Comparison of ENCODE assay signal across 30 cellular contexts in genomic region chr18:76098728-76099514, GRCh38.
A peak's percentile ranks its signal among the peaks of the same experiment; 100 is the strongest.
DNase-seq lines count a peak whose midpoint lies in the region; ATAC-seq and TF ChIP-seq lines count a peak whose summit lies in the region.
"Had no signal": no experiment of that assay in that cellular context is flagged by ENCODE, and none has a peak within 500 bp of the region (broad histone marks: within the 10 kb centered on the region; RNA-seq: fewer than 3 reads in every experiment).

No MANE protein-coding gene starts in this region.

- H3K27me3 ChIP-seq in testis, result no peaks in the 10 kb centered on the region
- H3K27me3 ChIP-seq: BLaER1, esophagus muscularis mucosa, gastrocnemius medialis, MG63 had no signal

- H3K36me3 Mint-ChIP-seq in activated T-cell treated with anti-CD3 and anti-CD28 coated beads, Interleukin-2, amount 50 U/mL, for 4 hours (ENCODE audit: insufficient read depth), result no peaks in the 10 kb centered on the region
- H3K36me3 Mint-ChIP-seq in activated naive CD8-positive, alpha-beta T cell treated with anti-CD3 and anti-CD28 coated beads, Interleukin-2, amount 50 U/mL, for 24 hours (ENCODE audit: low read depth), result no peaks in the 10 kb centered on the region
- H3K36me3 Mint-ChIP-seq in nephron (ENCODE audit: low read depth), result peaks cover 4% of the 10 kb centered on the region
- H3K36me3 Mint-ChIP-seq: memory B cell, naive B cell had no signal

- no peaks in the 10 kb centered on the region for H3K27me3 Mint-ChIP-seq in activated T-cell treated with anti-CD3 and anti-CD28 coated beads, Interleukin-2, amount 50 U/mL, for 4 hours (ENCODE audit: low read depth)
- peaks cover 19% of the 10 kb centered on the region for H3K27me3 Mint-ChIP-seq in activated naive CD8-positive, alpha-beta T cell treated with anti-CD3 and anti-CD28 coated beads, Interleukin-2, amount 50 U/mL, for 24 hours
- no peaks in the 10 kb centered on the region for H3K27me3 Mint-ChIP-seq in nephron (ENCODE audit: low read depth)
- H3K27me3 Mint-ChIP-seq: memory B cell, naive B cell had no signal

- DNase-seq in activated T-cell treated with anti-CD3 and anti-CD28 coated beads for 48 hours (ENCODE audit: low read depth) (peak; percentile 15), testis (peak; percentile 25), UCSD-AML1 (lab: John Stamatoyannopoulos, UW; ENCODE audit: unreplicated experiment) (no peak)
- no peak for DNase-seq in activated T-cell treated with anti-CD3 and anti-CD28 coated beads, Interleukin-2, amount 50 U/mL, for 4 hours
- peak; percentile 46 for DNase-seq in activated naive CD8-positive, alpha-beta T cell treated with anti-CD3 and anti-CD28 coated beads, Interleukin-2, amount 50 U/mL, for 24 hours
- no peak for DNase-seq in activated CD8-positive, alpha-beta memory T cell treated with anti-CD3 and anti-CD28 coated beads, Interleukin-2, amount 50 U/mL, for 48 hours
- DNase-seq: activated CD4-positive, CD25-positive, alpha-beta regulatory T cell; activated CD8-positive, alpha-beta memory T cell treated with anti-CD3 and anti-CD28 coated beads for 24 hours; cerebellar nuclear complex; COR-L47; DMS79 treated with DMSO at 0.1 percent for 48 hours; effector CD4-positive, alpha-beta T cell; gastrocnemius medialis; MG63; naive B cell; NCI-H1436 treated with DMSO at 0.1 percent for 48 hours; NCI-H2171 treated with DMSO at 0.1 percent for 48 hours; NCI-H524 treated with DMSO at 0.1 percent for 48 hours; occipital lobe; T-helper 9 cell had no signal

- H3K27ac Mint-ChIP-seq in activated naive CD8-positive, alpha-beta T cell treated with anti-CD3 and anti-CD28 coated beads, Interleukin-2, amount 50 U/mL, for 24 hours, result peak overlapping the region; percentile 73
- peak overlapping the region; percentile 61 to 78 (median 73) for H3K27ac Mint-ChIP-seq in nephron
- H3K27ac Mint-ChIP-seq: activated T-helper 1 cell treated with anti-CD3 and anti-CD28 coated beads, Interleukin-12 subunit alpha, Interleukin-12 subunit beta, Interleukin-2, Interleukin-4 antibody, amounts not matched to agents 30 ng/mL and 10 ng/mL and 1 ng/mL, durations not matched to agents 14 hours and 24 hours and 36 hours; memory B cell; naive B cell had no signal

- no peak for TF ChIP-seq POLR2A in testis (IDR thresholded peaks at IDR 0.05)

- H3K27ac ChIP-seq in testis, result no peak overlapping the region
- H3K27ac ChIP-seq: A549, BLaER1, esophagus muscularis mucosa, gastrocnemius medialis had no signal

- no peak for ATAC-seq in activated T-cell treated with anti-CD3 and anti-CD28 coated beads, Interleukin-2, amount 50 U/mL, for 4 hours
- ATAC-seq in activated naive CD8-positive, alpha-beta T cell treated with anti-CD3 and anti-CD28 coated beads, Interleukin-2, amount 50 U/mL, for 24 hours, result peak; percentile 78
- no peak for ATAC-seq in HG03469 (IDR thresholded peaks at IDR 0.05; ENCODE audit: unreplicated experiment)
- ATAC-seq: gastrocnemius medialis, GM12878, HCT116, K562 had no signal

- no peak overlapping the region for H3K4me3 Mint-ChIP-seq in activated T-cell treated with anti-CD3 and anti-CD28 coated beads, Interleukin-2, amount 50 U/mL, for 4 hours
- peak overlapping the region; percentile 9 for H3K4me3 Mint-ChIP-seq in activated naive CD8-positive, alpha-beta T cell treated with anti-CD3 and anti-CD28 coated beads, Interleukin-2, amount 50 U/mL, for 24 hours
- H3K4me3 Mint-ChIP-seq in nephron, result no peak overlapping the region
- H3K4me3 Mint-ChIP-seq: activated T-helper 1 cell treated with anti-CD3 and anti-CD28 coated beads, Interleukin-12 subunit alpha, Interleukin-12 subunit beta, Interleukin-2, Interleukin-4 antibody, amounts not matched to agents 30 ng/mL and 10 ng/mL and 1 ng/mL, durations not matched to agents 14 hours and 24 hours and 36 hours; memory B cell; naive B cell had no signal

- H3K4me1 Mint-ChIP-seq in activated T-cell treated with anti-CD3 and anti-CD28 coated beads, Interleukin-2, amount 50 U/mL, for 4 hours (ENCODE audit: low read depth), result no peaks in the 10 kb centered on the region
- H3K4me1 Mint-ChIP-seq in activated naive CD8-positive, alpha-beta T cell treated with anti-CD3 and anti-CD28 coated beads, Interleukin-2, amount 50 U/mL, for 24 hours, result peaks cover 16% of the 10 kb centered on the region
- H3K4me1 Mint-ChIP-seq in nephron, result peaks cover 52% of the 10 kb centered on the region
- H3K4me1 Mint-ChIP-seq: memory B cell, naive B cell had no signal

- TF ChIP-seq CTCF in nephron (IDR thresholded peaks at IDR 0.05; ENCODE audit: unreplicated experiment in 3 of 3) (no peak), testis (IDR thresholded peaks at IDR 0.05) (no peak)

- H3K36me3 ChIP-seq in testis (ENCODE audit: low read depth, missing control alignments), result no peaks in the 10 kb centered on the region
- H3K36me3 ChIP-seq: BLaER1, esophagus muscularis mucosa, gastrocnemius medialis, MG63 had no signal

- intact Hi-C loops in testis (cut with DNase I; ENCODE audit: low total_unique reads), result no loop called here

- H3K4me1 ChIP-seq in testis, result peaks cover 9% of the 10 kb centered on the region
- H3K4me1 ChIP-seq: A549, BLaER1, gastrocnemius medialis had no signal

- no peaks in the 10 kb centered on the region for H3K9me3 ChIP-seq in testis
- H3K9me3 ChIP-seq: A549, gastrocnemius medialis, MG63 had no signal

- peaks cover 12% of the 10 kb centered on the region for H3K9me3 Mint-ChIP-seq in activated T-cell treated with anti-CD3 and anti-CD28 coated beads, Interleukin-2, amount 50 U/mL, for 4 hours
- H3K9me3 Mint-ChIP-seq in activated naive CD8-positive, alpha-beta T cell treated with anti-CD3 and anti-CD28 coated beads, Interleukin-2, amount 50 U/mL, for 24 hours, result peaks cover 10% of the 10 kb centered on the region
- peaks cover 23% of the 10 kb centered on the region for H3K9me3 Mint-ChIP-seq in nephron
- H3K9me3 Mint-ChIP-seq: activated T-helper 1 cell treated with anti-CD3 and anti-CD28 coated beads, Interleukin-12 subunit alpha, Interleukin-12 subunit beta, Interleukin-2, Interleukin-4 antibody, amounts not matched to agents 30 ng/mL and 10 ng/mL and 1 ng/mL, durations not matched to agents 14 hours and 24 hours and 36 hours had no signal

- no peak overlapping the region for H3K4me3 ChIP-seq in testis
- H3K4me3 ChIP-seq: A549, BLaER1, esophagus muscularis mucosa, gastrocnemius medialis, GM12878, K562, MG63 had no signal

- WGBS in testis, 2 donors, result 37 to 50% methylated on average over 9 to 10 of the region's 10 CpGs

Comparison
In these comparisons a context has a peak if more than half of its experiments do, and no peak if none do; other contexts are left out.
1. DNase-seq: peak in activated T-cell treated with anti-CD3 and anti-CD28 coated beads for 48 hours (single experiment), activated naive CD8-positive, alpha-beta T cell treated with anti-CD3 and anti-CD28 coated beads, Interleukin-2, amount 50 U/mL, for 24 hours (single experiment) and testis (single experiment); none in activated T-cell treated with anti-CD3 and anti-CD28 coated beads, Interleukin-2, amount 50 U/mL, for 4 hours (single experiment), UCSD-AML1 (single experiment) and activated CD8-positive, alpha-beta memory T cell treated with anti-CD3 and anti-CD28 coated beads, Interleukin-2, amount 50 U/mL, for 48 hours (single experiment).